ENCODE assay signal across 30 cellular contexts in the genomic region with DNA sequence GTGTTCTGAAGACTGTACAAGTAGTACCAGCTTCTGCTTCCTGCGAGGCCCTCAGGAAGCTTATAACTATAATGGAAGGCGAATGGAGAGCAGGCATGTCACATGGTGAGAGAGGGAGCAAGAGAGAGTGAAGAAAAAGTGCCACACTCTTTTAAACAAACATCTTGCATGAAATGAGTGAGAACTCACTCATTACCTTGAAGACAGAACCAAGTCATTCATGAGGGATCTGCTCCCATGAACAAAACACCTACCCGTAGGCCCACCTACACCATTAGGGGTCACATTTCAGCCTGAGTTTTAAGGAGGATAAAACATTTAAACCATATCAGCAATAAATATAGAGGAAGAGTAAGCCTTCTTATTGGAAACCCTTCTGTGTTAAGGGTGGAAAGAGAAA. TPM values are rescaled to one million over a fixed set of nuclear protein-coding genes. Genes with fewer than 3 reads are reported as not detected.
DNase-seq lines count a peak whose midpoint lies in the region; ATAC-seq, FAIRE-seq and TF ChIP-seq lines count a peak whose summit lies in the region.
"Had no signal": no experiment of that assay in that cellular context is flagged by ENCODE, and none has a peak within 500 bp of the region (broad histone marks: within the 10 kb centered on the region; RNA-seq: fewer than 3 reads in every experiment).

No MANE protein-coding gene starts in this region.

- H4K20me1 ChIP-seq in GM12878 (ENCODE audit: control insufficient read depth, insufficient read depth) (no peaks in the 10 kb centered on the region; the same call in 1 of the 2 replicates), osteoblast (ENCODE audit: insufficient read depth, low read length) (no peaks in the 10 kb centered on the region)

- H3K4me3 Mint-ChIP-seq in activated naive CD8-positive, alpha-beta T cell: no peak overlapping the region
- H3K4me3 Mint-ChIP-seq in activated naive CD8-positive, alpha-beta T cell treated with anti-CD3 and anti-CD28 coated beads for 36 hours: no peak overlapping the region
- H3K4me3 Mint-ChIP-seq: GM23338, mesothelial cell of epicardium, nephron, type B pancreatic cell had no signal

- H3K27ac ChIP-seq in GM12878 (ENCODE audit: control insufficient read depth, insufficient read depth) (no peak overlapping the region), osteoblast (ENCODE audit: low read depth, low read length) (no peak overlapping the region)
- H3K27ac ChIP-seq: skin epidermis had no signal

- no peaks in the 10 kb centered on the region for H3K27me3 Mint-ChIP-seq in activated naive CD8-positive, alpha-beta T cell
- no peaks in the 10 kb centered on the region for H3K27me3 Mint-ChIP-seq in activated naive CD8-positive, alpha-beta T cell treated with anti-CD3 and anti-CD28 coated beads for 36 hours
- H3K27me3 Mint-ChIP-seq: type B pancreatic cell had no signal

- peaks cover 31% of the 10 kb centered on the region for H3K4me1 Mint-ChIP-seq in activated naive CD8-positive, alpha-beta T cell (ENCODE audit: low read depth)
- peaks cover 6% of the 10 kb centered on the region for H3K4me1 Mint-ChIP-seq in activated naive CD8-positive, alpha-beta T cell treated with anti-CD3 and anti-CD28 coated beads for 36 hours
- H3K4me1 Mint-ChIP-seq: GM23338, mesothelial cell of epicardium, nephron had no signal

- H3K36me3 Mint-ChIP-seq in activated naive CD8-positive, alpha-beta T cell: peaks cover 29% of the 10 kb centered on the region
- peaks cover 49% of the 10 kb centered on the region for H3K36me3 Mint-ChIP-seq in activated naive CD8-positive, alpha-beta T cell treated with anti-CD3 and anti-CD28 coated beads for 36 hours
- H3K36me3 Mint-ChIP-seq: mesothelial cell of epicardium, type B pancreatic cell had no signal

- TF ChIP-seq POLR2A in GM12878 (IDR thresholded peaks at IDR 0.05; ENCODE audit: low read depth, low read length): no peak

- H3K36me3 ChIP-seq in GM12878 (ENCODE audit: control insufficient read depth in 2 of 2, insufficient read depth in 2 of 2, low read length in 1 of 2) (peaks cover 11 to 22% of the 10 kb centered on the region in 2 experiments), osteoblast (ENCODE audit: insufficient read depth, low read length) (no peaks in the 10 kb centered on the region)

- TF ChIP-seq CTCF in GM12878 (IDR thresholded peaks at IDR 0.05 in 2 of 3, conservative IDR thresholded peaks at IDR 0.05 in 1 of 3; ENCODE audit: control insufficient read depth in 2 of 3, extremely low read depth in 1 of 3, insufficient read depth in 1 of 3, low read depth in 3 of 3, low read length in 3 of 3) (no peak), osteoblast (IDR thresholded peaks at IDR 0.05; ENCODE audit: extremely low read depth, low read depth, low read length) (no peak)

- H3K9me3 Mint-ChIP-seq in activated naive CD8-positive, alpha-beta T cell (ENCODE audit: low read depth): peaks cover 3% of the 10 kb centered on the region
- H3K9me3 Mint-ChIP-seq in activated naive CD8-positive, alpha-beta T cell treated with anti-CD3 and anti-CD28 coated beads for 36 hours: peaks cover 24% of the 10 kb centered on the region

- no TSS peak for BruUV-seq in GM12878 (replicated peaks; lab: Mats Ljungman, UMichigan)

- SMC1A ChIA-PET in GM12878 (lab: Charles Lee; ENCODE audit: uncharacterized antibody, unreplicated experiment): interaction anchor here (0.8 to 2.0 kb wide), 4 partner anchors 11 to 179 kb away, joined by 3 to 6 read pairs (median 4); no protein-coding TSS in a partner anchor

- FAIRE-seq in GM19239 (lab: Jason Lieb, UNC) (peak; percentile 48), GM12878 (lab: Jason Lieb, UNC) (no peak)
- FAIRE-seq: bronchial epithelial cell, colon, D721Med had no signal

- in situ Hi-C loops in GM12878 (cut with MboI): no loop called here

- no peak for TF ChIP-seq EP300 in GM12878 (IDR thresholded peaks at IDR 0.05; ENCODE audit: borderline replicate concordance in 1 of 2, control insufficient read depth in 1 of 2, low read depth in 2 of 2, low read length in 2 of 2)

- POLR2A ChIA-PET in GM12878 (lab: Charles Lee): interaction anchor here (1.4 to 1.5 kb wide), 2 partner anchors 10 to 17 kb away, joined by 3 read pairs; no protein-coding TSS in a partner anchor

- H3K4me3 ChIP-seq in GM12878: no peak overlapping the region
- no peak overlapping the region for H3K4me3 ChIP-seq in osteoblast (ENCODE audit: insufficient read depth, low read length)
- H3K4me3 ChIP-seq: GM23338, skin epidermis had no signal

- peaks cover 19% of the 10 kb centered on the region for H3K79me2 ChIP-seq in GM12878 (ENCODE audit: control insufficient read depth, insufficient read depth, low read length)
- no peaks in the 10 kb centered on the region for H3K79me2 ChIP-seq in osteoblast (ENCODE audit: insufficient read depth, low read length)

- H3K4me1 ChIP-seq in GM12878 (ENCODE audit: control insufficient read depth, insufficient read depth, low read length) (no peaks in the 10 kb centered on the region), osteoblast (ENCODE audit: insufficient read depth, low read length) (no peaks in the 10 kb centered on the region)

- no peak overlapping the region for H3K9ac ChIP-seq in GM12878 (ENCODE audit: control insufficient read depth, insufficient read depth, low read length)

- H2AFZ ChIP-seq in GM12878 (ENCODE audit: control insufficient read depth, low read depth, low read length) (no peak overlapping the region), osteoblast (ENCODE audit: low read length) (no peak overlapping the region)
- H2AFZ ChIP-seq: GM23338 had no signal

- CTCF ChIA-PET in GM12878 (lab: Yijun Ruan, JAX): no interaction called here

- no peaks in the 10 kb centered on the region for H3K27me3 ChIP-seq in GM12878 (replicated peaks in 1 of 2; ENCODE audit: control insufficient read depth in 2 of 2, insufficient read depth in 2 of 2, low read length in 1 of 2)
- no peaks in the 10 kb centered on the region for H3K27me3 ChIP-seq in osteoblast (ENCODE audit: insufficient read depth, low read length)

- no peak for TF ChIP-seq RAD21 in GM12878 (IDR thresholded peaks at IDR 0.05; ENCODE audit: insufficient read depth, low read depth, low read length)

- 73% methylated on average over 3 of the region's 3 CpGs for WGBS in GM12878 (ENCODE audit: insufficient coverage, insufficient replicate concordance, low lambda C conversion rate, missing lambda C conversion rate)

- H3K27ac Mint-ChIP-seq in activated naive CD8-positive, alpha-beta T cell: peak overlapping the region; percentile 76
- no peak overlapping the region for H3K27ac Mint-ChIP-seq in activated naive CD8-positive, alpha-beta T cell treated with anti-CD3 and anti-CD28 coated beads for 36 hours
- H3K27ac Mint-ChIP-seq: GM23338, mesothelial cell of epicardium, nephron, type B pancreatic cell had no signal

- no peak for DNase-seq in activated naive CD8-positive, alpha-beta T cell treated with anti-CD3 and anti-CD28 coated beads for 36 hours
- no peak for DNase-seq in GM19239 (ENCODE audit: insufficient read length, low spot score)
- DNase-seq in GM12878 (ENCODE audit: low read depth, low spot score): no peak
- DNase-seq in osteoblast (ENCODE audit: insufficient read length, low spot score, missing footprints): no peak
- DNase-seq in NCI-H187 treated with DMSO at 0.1 percent for 48 hours (lab: John Stamatoyannopoulos, UW): no peak
- DNase-seq: activated CD4-positive, alpha-beta T cell treated with anti-CD3 and anti-CD28 coated beads, Interleukin-2, amount 50 U/mL, for 48 hours; activated CD8-positive, alpha-beta memory T cell treated with anti-CD3 and anti-CD28 coated beads, Interleukin-2, amount 50 U/mL, for 48 hours; activated gamma-delta T cell; C1 segment of cervical spinal cord; effector CD4-positive, alpha-beta T cell; islet precursor cell; left ventricle myocardium superior; NCI-H1092; NCI-H1930; NCI-H526 treated with DMSO at 0.1 percent for 48 hours; Right ventricle myocardium superior had no signal

- H3K4me2 ChIP-seq in GM12878 (ENCODE audit: control insufficient read depth, insufficient read depth): no peak overlapping the region
- no peak overlapping the region for H3K4me2 ChIP-seq in osteoblast (ENCODE audit: insufficient read depth, low read length)
- H3K4me2 ChIP-seq: GM23338 had no signal

- H3K9me3 ChIP-seq in GM12878 (replicated peaks; ENCODE audit: control insufficient read depth, insufficient read depth, low read length) (peaks cover 19% of the 10 kb centered on the region), osteoblast (ENCODE audit: low read depth, low read length) (no peaks in the 10 kb centered on the region)

- ATAC-seq in GM12878: peak; percentile 61
- no peak for ATAC-seq in HG02642 (IDR thresholded peaks at IDR 0.05; ENCODE audit: poor library complexity, unreplicated experiment)
- ATAC-seq: GM23338, left ventricle myocardium superior had no signal

- intact Hi-C loops in GM12878 (cut with micrococcal nuclease; ENCODE audit: unreplicated experiment): no loop called here

- RAD21 ChIA-PET in GM12878 (lab: Charles Lee; ENCODE audit: unreplicated experiment): interaction anchor here (1.9 kb wide), 1 partner anchor 117 kb away, joined by 4 read pairs; no protein-coding TSS in a partner anchor

RNA-seq across cellular contexts. Expression of gene P2RY10, which starts 19.4 kb away (rescaled TPM):
- 10 to 100 TPM; 54.5 to 55.4 TPM for total RNA-seq in activated naive CD8-positive, alpha-beta T cell treated with anti-CD3 and anti-CD28 coated beads for 36 hours
- total RNA-seq in GM12878 (2013; cell fraction: nucleolus; rRNA removed): 209 and 224 TPM in 2 replicates
- total RNA-seq in GM12878 (2014; rRNA removed) (104 and 121 TPM in 2 replicates), GM12878 (2014; rRNA removed; fragmentation: Illumina TruSeq; extraction: Trizol) (98.5 and 102 TPM in 2 replicates), GM12878 (2021) (72.2 TPM in 2 replicates), osteoblast (not detected in 2 replicates)
- polyA plus RNA-seq in GM12878 (2011; ENCODE audit: low read depth): 173 TPM
- polyA plus RNA-seq in GM12878 (2011; rRNA removed) (272 and 288 TPM in 2 replicates), GM12878 (2014; fragmentation: Illumina TruSeq; extraction: Trizol) (152 and 185 TPM in 2 replicates), GM12878 (2014; fragmentation: Nextera tagmentation; extraction: Ambion mirVana) (10 to 100 TPM; 43.8 to 71.9 TPM), GM12878 (2014; rRNA removed) (44.1 and 56.9 TPM in 2 replicates), GM12878 (2016; fragmentation: Nextera tagmentation; extraction: Ambion mirVana) (10 to 100 TPM; 56.2 to 60.6 TPM)
- polyA plus RNA-seq in GM12878 (2011; cell fraction: cytosol; rRNA removed): 219 and 229 TPM in 2 replicates
- polyA plus RNA-seq in GM12878 (2011; cell fraction: nucleus; rRNA removed): 147 and 168 TPM in 2 replicates
- polyA plus RNA-seq in GM12878 (2012): 74.9 and 78.9 TPM in 2 replicates
- 400 and 524 TPM in 2 replicates for polyA minus RNA-seq in GM12878 (2011; rRNA and poly(A)+ RNA removed)
- polyA minus RNA-seq in GM12878 (2011; cell fraction: cytosol; rRNA and poly(A)+ RNA removed): 93.9 and 101 TPM in 2 replicates
- 77.6 and 102 TPM in 2 replicates for polyA minus RNA-seq in GM12878 (2011; cell fraction: nucleus; rRNA and poly(A)+ RNA removed)
- total RNA-seq: bronchial epithelial cell, epithelial cell of proximal tubule, GM23338, mesothelial cell of epicardium, osteocyte, renal cortical epithelial cell, Right ventricle myocardium superior had no signal
- polyA plus RNA-seq: AG04450, GM23338 had no signal

Comparison
In these comparisons a context has a peak if more than half of its experiments do, and no peak if none do; other contexts are left out.
1. RNA of gene P2RY10, which starts 19.4 kb away (total RNA-seq): 72.2 to 224 TPM in GM12878 and 54.5 to 55.4 TPM in activated naive CD8-positive, alpha-beta T cell treated with anti-CD3 and anti-CD28 coated beads for 36 hours; not detected in osteoblast; every median in the first group is over 10 times any median in the second.